In the genomic region with DNA sequence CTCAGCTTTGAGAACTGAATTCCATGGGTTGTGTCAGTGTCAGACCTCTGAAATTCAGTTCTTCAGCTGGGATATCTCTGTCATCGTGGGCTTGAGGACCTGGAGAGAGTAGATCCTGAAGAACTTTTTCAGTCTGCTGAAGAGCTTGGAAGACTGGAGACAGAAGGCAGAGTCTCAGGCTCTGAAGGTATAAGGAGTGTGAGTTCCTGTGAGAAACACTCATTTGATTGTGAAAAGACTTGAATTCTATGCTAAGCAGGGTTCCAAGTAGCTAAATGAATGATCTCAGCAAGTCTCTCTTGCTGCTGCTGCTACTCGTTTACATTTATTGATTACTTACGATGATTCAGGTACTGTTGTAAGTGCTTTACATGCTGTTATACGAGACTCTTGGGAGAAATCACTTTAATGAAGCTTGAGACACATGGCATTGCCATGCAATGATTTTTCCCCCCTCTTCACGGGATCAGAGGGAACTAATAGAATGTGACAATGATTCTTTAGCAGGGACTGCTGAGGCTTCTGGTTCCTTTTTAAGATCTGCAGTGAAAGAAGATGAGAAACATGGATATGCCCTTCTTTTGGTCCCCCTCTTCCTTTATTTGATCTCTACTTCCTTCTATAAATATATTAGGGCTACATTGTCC, we compare ENCODE assay signal across 20 cellular contexts.
DNase-seq lines count a peak whose midpoint lies in the region; ATAC-seq, FAIRE-seq and TF ChIP-seq lines count a peak whose summit lies in the region.
"Had no signal": no experiment of that assay in that cellular context is flagged by ENCODE, and none has a peak within 500 bp of the region (broad histone marks: within the 10 kb centered on the region; RNA-seq: fewer than 3 reads in every experiment).

No MANE protein-coding gene starts in this region.

- no peak for ATAC-seq in activated CD4-positive, alpha-beta T cell treated with anti-CD3 and anti-CD28 coated beads for 36 hours
- no peak for ATAC-seq in activated CD8-positive, alpha-beta T cell treated with anti-CD3 and anti-CD28 coated beads, Interleukin-2, amount 10 ng/mL, durations not matched to agents 7 days and 5 days
- ATAC-seq in GM21423 (IDR thresholded peaks at IDR 0.05; ENCODE audit: unreplicated experiment) = no peak
- ATAC-seq: body of pancreas had no signal

- H4K20me1 ChIP-seq in neural progenitor cell (ENCODE audit: low read depth) (no peaks in the 10 kb centered on the region), PC-9 (ENCODE audit: insufficient read depth) (no peaks in the 10 kb centered on the region)

- H3K27ac ChIP-seq in HEK293 (ENCODE audit: extremely low read depth, low read depth, low read length) = no peak overlapping the region
- no peak overlapping the region for H3K27ac ChIP-seq in neural progenitor cell
- H3K27ac ChIP-seq in PC-9 = no peak overlapping the region
- H3K27ac ChIP-seq: body of pancreas, HL-60 had no signal

- H3K79me2 ChIP-seq in neural progenitor cell (ENCODE audit: low read depth) = no peaks in the 10 kb centered on the region
- no peaks in the 10 kb centered on the region for H3K79me2 ChIP-seq in PC-9 (ENCODE audit: low read depth)

- no TSS peak for BruUV-seq in PC-9 (replicated peaks; lab: Mats Ljungman, UMichigan)

- H3K36me3 ChIP-seq in HEK293 (ENCODE audit: control insufficient read depth in 2 of 2, insufficient read depth in 1 of 2, low read length in 2 of 2) = no peaks in the 10 kb centered on the region
- no peaks in the 10 kb centered on the region for H3K36me3 ChIP-seq in neural progenitor cell
- H3K36me3 ChIP-seq in PC-9 (ENCODE audit: low read depth) = no peaks in the 10 kb centered on the region

- POLR2A ChIA-PET in activated CD4-positive, alpha-beta T cell treated with anti-CD3 and anti-CD28 coated beads for 36 hours (lab: Charles Lee) = interaction anchor here (0.6 kb wide), 1 partner anchor 365 kb away, joined by 3 read pairs; no protein-coding TSS in a partner anchor
- POLR2A ChIA-PET in HEK293 (lab: Yijun Ruan, JAX) = no interaction called here
- POLR2A ChIA-PET in activated CD8-positive, alpha-beta T cell treated with anti-CD3 and anti-CD28 coated beads, Interleukin-2, amount 10 ng/mL, durations not matched to agents 7 days and 5 days (lab: Charles Lee) = interaction anchor here (1.8 kb wide), 1 partner anchor 18 kb away, joined by 7 read pairs; no protein-coding TSS in a partner anchor
- POLR2A ChIA-PET in PC-9 (lab: Charles Lee; ENCODE audit: unreplicated experiment) = no interaction called here

- H3K27ac Mint-ChIP-seq in activated CD4-positive, alpha-beta T cell treated with anti-CD3 and anti-CD28 coated beads for 36 hours = peak overlapping the region; percentile 56
- H3K27ac Mint-ChIP-seq in activated CD8-positive, alpha-beta T cell treated with anti-CD3 and anti-CD28 coated beads, Interleukin-2, amount 10 ng/mL, durations not matched to agents 7 days and 5 days = peak overlapping the region; percentile 48
- H3K27ac Mint-ChIP-seq in neural progenitor cell = no peak overlapping the region

- no peak for FAIRE-seq in D721Med (lab: Jason Lieb, UNC)

- H3K4me3 ChIP-seq in HEK293 (ENCODE audit: low read depth, low read length) (no peak overlapping the region), neural progenitor cell (no peak overlapping the region), PC-9 (no peak overlapping the region)
- H3K4me3 ChIP-seq: body of pancreas had no signal

- no peaks in the 10 kb centered on the region for H3K9me3 ChIP-seq in HEK293 (ENCODE audit: control insufficient read depth, insufficient read depth, low read depth, low read length)
- no peaks in the 10 kb centered on the region for H3K9me3 ChIP-seq in neural progenitor cell (ENCODE audit: low read depth)
- H3K9me3 ChIP-seq in PC-9 (ENCODE audit: insufficient read depth, low read depth) = no peaks in the 10 kb centered on the region
- H3K9me3 ChIP-seq: body of pancreas, Caco-2 had no signal

- H3K9me2 ChIP-seq in PC-9 (ENCODE audit: insufficient read depth) = no peaks in the 10 kb centered on the region

- H3K36me3 Mint-ChIP-seq in activated CD4-positive, alpha-beta T cell treated with anti-CD3 and anti-CD28 coated beads for 36 hours (ENCODE audit: low read depth) = peaks cover 50% of the 10 kb centered on the region
- H3K36me3 Mint-ChIP-seq in activated CD8-positive, alpha-beta T cell treated with anti-CD3 and anti-CD28 coated beads, Interleukin-2, amount 10 ng/mL, durations not matched to agents 7 days and 5 days (ENCODE audit: low read depth) = peaks cover 26% of the 10 kb centered on the region
- H3K36me3 Mint-ChIP-seq in neural progenitor cell = no peaks in the 10 kb centered on the region

- no peak overlapping the region for H3K9ac ChIP-seq in neural progenitor cell

- no peaks in the 10 kb centered on the region for H3K4me1 ChIP-seq in HEK293 (ENCODE audit: control insufficient read depth, insufficient read depth, low read length)
- H3K4me1 ChIP-seq in neural progenitor cell = peaks cover 6% of the 10 kb centered on the region
- H3K4me1 ChIP-seq in PC-9 (replicated peaks; ENCODE audit: insufficient read depth) = no peaks in the 10 kb centered on the region
- H3K4me1 ChIP-seq: body of pancreas had no signal

- H3K4me1 Mint-ChIP-seq in activated CD4-positive, alpha-beta T cell treated with anti-CD3 and anti-CD28 coated beads for 36 hours = peaks cover 36% of the 10 kb centered on the region
- peaks cover 24% of the 10 kb centered on the region for H3K4me1 Mint-ChIP-seq in activated CD8-positive, alpha-beta T cell treated with anti-CD3 and anti-CD28 coated beads, Interleukin-2, amount 10 ng/mL, durations not matched to agents 7 days and 5 days (ENCODE audit: low read depth)
- H3K4me1 Mint-ChIP-seq in neural progenitor cell = peaks cover 2% of the 10 kb centered on the region

- intact Hi-C loops in activated CD4-positive, alpha-beta T cell treated with anti-CD3 and anti-CD28 coated beads for 36 hours (cut with DNase I, micrococcal nuclease) = loop anchor here in 1 of 2 experiments (1.0 kb wide), 1 partner anchor 13 kb away; no protein-coding TSS in a partner anchor
- intact Hi-C loops in PC-9 (cut with micrococcal nuclease; ENCODE audit: unreplicated experiment) = no loop called here

- no peaks in the 10 kb centered on the region for H3K27me3 ChIP-seq in neural progenitor cell
- H3K27me3 ChIP-seq in PC-9 (ENCODE audit: insufficient read depth, low read depth) = peaks cover 5% of the 10 kb centered on the region; the same call in 1 of the 2 replicates
- H3K27me3 ChIP-seq: body of pancreas had no signal

- H3K27me3 Mint-ChIP-seq in activated CD4-positive, alpha-beta T cell treated with anti-CD3 and anti-CD28 coated beads for 36 hours = no peaks in the 10 kb centered on the region
- no peaks in the 10 kb centered on the region for H3K27me3 Mint-ChIP-seq in activated CD8-positive, alpha-beta T cell treated with anti-CD3 and anti-CD28 coated beads, Interleukin-2, amount 10 ng/mL, durations not matched to agents 7 days and 5 days (ENCODE audit: low read depth)
- no peaks in the 10 kb centered on the region for H3K27me3 Mint-ChIP-seq in neural progenitor cell (ENCODE audit: insufficient read depth, low read depth)
- H3K27me3 Mint-ChIP-seq: activated naive CD8-positive, alpha-beta T cell treated with anti-CD3 and anti-CD28 coated beads, Interleukin-2, amount 10 ng/mL, durations not matched to agents 7 days and 5 days had no signal

- TF ChIP-seq CTCF in HEK293 (tag by site-specific recombination; IDR thresholded peaks at IDR 0.05) = no peak
- no peak for TF ChIP-seq CTCF in neural progenitor cell (IDR thresholded peaks at IDR 0.05)
- no peak for TF ChIP-seq CTCF in D721Med (IDR thresholded peaks at IDR 0.05; ENCODE audit: insufficient read depth, missing control alignments)
- no peak for TF ChIP-seq CTCF in PC-9 (conservative IDR thresholded peaks at IDR 0.05)

- H3K4me2 ChIP-seq in neural progenitor cell = no peak overlapping the region
- H3K4me2 ChIP-seq in PC-9 = no peak overlapping the region

- DNase-seq in activated CD4-positive, alpha-beta T cell treated with anti-CD3 and anti-CD28 coated beads for 36 hours = no peak
- DNase-seq in activated CD4-positive, alpha-beta T cell treated with anti-CD3 and anti-CD28 coated beads, Interleukin-2, amount 50 U/mL, for 1 hour = no peak
- no peak for DNase-seq in activated CD8-positive, alpha-beta T cell treated with anti-CD3 and anti-CD28 coated beads, Interleukin-2, amount 10 ng/mL, durations not matched to agents 7 days and 5 days
- DNase-seq in neural progenitor cell (ENCODE audit: low spot score) (no peak), D721Med (ENCODE audit: insufficient read length, low spot score) (no peak), PC-9 (no peak)
- DNase-seq: activated naive CD8-positive, alpha-beta T cell treated with anti-CD3 and anti-CD28 coated beads, Interleukin-2, amount 10 ng/mL, durations not matched to agents 7 days and 5 days; AML-193; body of pancreas; Caco-2; effector memory CD4-positive, alpha-beta T cell; NCI-H2081 treated with DMSO at 0.1 percent for 48 hours; NCI-H446 treated with DMSO at 0.1 percent for 48 hours; nucleus accumbens; SIG-M5; stimulated activated CD4-positive, alpha-beta T cell treated with anti-CD3 and anti-CD28 coated beads, Interleukin-2, amount 100 ng/mL, for 48 hours; stimulated activated naive CD4-positive, alpha-beta T cell treated with Interleukin-2 at 50 U/mL for 16 hours had no signal

- H3F3A ChIP-seq in neural progenitor cell (ENCODE audit: low read depth) = no peaks in the 10 kb centered on the region
- H3F3A ChIP-seq in PC-9 (ENCODE audit: insufficient read depth, low read depth) = no peaks in the 10 kb centered on the region

- no peaks in the 10 kb centered on the region for H3K9me3 Mint-ChIP-seq in activated CD4-positive, alpha-beta T cell treated with anti-CD3 and anti-CD28 coated beads for 36 hours (ENCODE audit: low read depth)
- H3K9me3 Mint-ChIP-seq in activated CD8-positive, alpha-beta T cell treated with anti-CD3 and anti-CD28 coated beads, Interleukin-2, amount 10 ng/mL, durations not matched to agents 7 days and 5 days (ENCODE audit: insufficient read depth) = no peaks in the 10 kb centered on the region
- no peaks in the 10 kb centered on the region for H3K9me3 Mint-ChIP-seq in neural progenitor cell
- H3K9me3 Mint-ChIP-seq: activated naive CD8-positive, alpha-beta T cell treated with anti-CD3 and anti-CD28 coated beads, Interleukin-2, amount 10 ng/mL, durations not matched to agents 7 days and 5 days had no signal

- no peak overlapping the region for H3K4me3 Mint-ChIP-seq in activated CD4-positive, alpha-beta T cell treated with anti-CD3 and anti-CD28 coated beads for 36 hours
- no peak overlapping the region for H3K4me3 Mint-ChIP-seq in activated CD8-positive, alpha-beta T cell treated with anti-CD3 and anti-CD28 coated beads, Interleukin-2, amount 10 ng/mL, durations not matched to agents 7 days and 5 days
- H3K4me3 Mint-ChIP-seq in neural progenitor cell = no peak overlapping the region
- H3K4me3 Mint-ChIP-seq: activated naive CD8-positive, alpha-beta T cell treated with anti-CD3 and anti-CD28 coated beads, Interleukin-2, amount 10 ng/mL, durations not matched to agents 7 days and 5 days had no signal

- H2AFZ ChIP-seq in neural progenitor cell (replicated peaks) = peak overlapping the region; percentile 65
- H2AFZ ChIP-seq in PC-9 = no peak overlapping the region

- CTCF ChIA-PET in activated CD4-positive, alpha-beta T cell treated with anti-CD3 and anti-CD28 coated beads for 36 hours (lab: Charles Lee) = interaction anchor here (0.6 to 2.4 kb wide), 4 partner anchors 11 to 71 kb away, joined by 3 to 13 read pairs (median 4); no protein-coding TSS in a partner anchor
- CTCF ChIA-PET in HEK293 (lab: Yijun Ruan, JAX) = interaction anchor here (1.3 kb wide), 1 partner anchor 46 kb away, joined by 7 read pairs; no protein-coding TSS in a partner anchor
- CTCF ChIA-PET in activated CD8-positive, alpha-beta T cell treated with anti-CD3 and anti-CD28 coated beads, Interleukin-2, amount 10 ng/mL, durations not matched to agents 7 days and 5 days (lab: Charles Lee) = interaction anchor here (0.6 to 6.2 kb wide), 6 partner anchors 9 to 46 kb away, joined by 3 to 50 read pairs (median 3); no protein-coding TSS in a partner anchor
- CTCF ChIA-PET in PC-9 (lab: Charles Lee) = no interaction called here

Comparison
In these comparisons a context has a peak if more than half of its experiments do, and no peak if none do; other contexts are left out.
1. POLR2A ChIA-PET loops: an anchor here in activated CD4-positive, alpha-beta T cell treated with anti-CD3 and anti-CD28 coated beads for 36 hours (0.6 kb wide) and activated CD8-positive, alpha-beta T cell treated with anti-CD3 and anti-CD28 coated beads, Interleukin-2, amount 10 ng/mL, durations not matched to agents 7 days and 5 days (1.8 kb wide); none called in HEK293 and PC-9.